In the genomic region with DNA sequence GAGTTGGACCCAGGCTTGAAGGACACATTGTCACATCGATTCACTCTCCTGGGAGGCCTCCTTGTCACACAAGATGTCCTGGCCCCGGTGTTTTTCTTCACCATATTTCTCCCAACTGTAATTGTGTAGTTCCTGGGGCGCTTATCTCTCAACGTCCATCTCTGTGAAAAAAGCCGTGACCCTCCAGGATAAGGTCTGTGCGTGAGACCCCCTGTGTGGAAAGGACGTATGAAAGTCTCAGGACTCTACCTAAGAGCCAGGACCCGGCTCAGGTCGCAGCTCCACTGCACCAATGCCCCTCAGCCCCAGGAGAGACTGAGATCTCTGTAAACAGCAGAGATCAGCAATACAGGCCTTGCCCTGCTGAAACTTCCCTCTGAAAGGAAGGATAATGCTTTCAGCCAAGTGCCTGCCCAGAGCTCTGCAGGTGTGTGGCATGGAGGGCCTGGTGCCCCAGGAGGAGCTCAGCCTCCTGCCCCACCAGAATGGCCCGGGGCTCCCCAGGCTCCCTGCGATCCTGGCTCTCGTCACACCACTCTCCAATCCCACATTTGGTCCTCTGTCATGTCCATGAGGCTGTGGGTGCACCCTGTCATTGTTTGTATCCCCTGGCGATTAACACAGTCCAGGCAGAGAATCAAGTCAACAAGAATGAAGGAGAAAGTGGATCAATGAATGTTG, we compare ENCODE assay signal across 1 cellular context.
TF ChIP-seq lines count a peak whose summit lies in the region.

No MANE protein-coding gene starts in this region.

TF ChIP-seq in HepG2, 621 proteins besides CTCF, POLR2A, EP300 and RAD21:
- TF ChIP-seq, protein P1, sequence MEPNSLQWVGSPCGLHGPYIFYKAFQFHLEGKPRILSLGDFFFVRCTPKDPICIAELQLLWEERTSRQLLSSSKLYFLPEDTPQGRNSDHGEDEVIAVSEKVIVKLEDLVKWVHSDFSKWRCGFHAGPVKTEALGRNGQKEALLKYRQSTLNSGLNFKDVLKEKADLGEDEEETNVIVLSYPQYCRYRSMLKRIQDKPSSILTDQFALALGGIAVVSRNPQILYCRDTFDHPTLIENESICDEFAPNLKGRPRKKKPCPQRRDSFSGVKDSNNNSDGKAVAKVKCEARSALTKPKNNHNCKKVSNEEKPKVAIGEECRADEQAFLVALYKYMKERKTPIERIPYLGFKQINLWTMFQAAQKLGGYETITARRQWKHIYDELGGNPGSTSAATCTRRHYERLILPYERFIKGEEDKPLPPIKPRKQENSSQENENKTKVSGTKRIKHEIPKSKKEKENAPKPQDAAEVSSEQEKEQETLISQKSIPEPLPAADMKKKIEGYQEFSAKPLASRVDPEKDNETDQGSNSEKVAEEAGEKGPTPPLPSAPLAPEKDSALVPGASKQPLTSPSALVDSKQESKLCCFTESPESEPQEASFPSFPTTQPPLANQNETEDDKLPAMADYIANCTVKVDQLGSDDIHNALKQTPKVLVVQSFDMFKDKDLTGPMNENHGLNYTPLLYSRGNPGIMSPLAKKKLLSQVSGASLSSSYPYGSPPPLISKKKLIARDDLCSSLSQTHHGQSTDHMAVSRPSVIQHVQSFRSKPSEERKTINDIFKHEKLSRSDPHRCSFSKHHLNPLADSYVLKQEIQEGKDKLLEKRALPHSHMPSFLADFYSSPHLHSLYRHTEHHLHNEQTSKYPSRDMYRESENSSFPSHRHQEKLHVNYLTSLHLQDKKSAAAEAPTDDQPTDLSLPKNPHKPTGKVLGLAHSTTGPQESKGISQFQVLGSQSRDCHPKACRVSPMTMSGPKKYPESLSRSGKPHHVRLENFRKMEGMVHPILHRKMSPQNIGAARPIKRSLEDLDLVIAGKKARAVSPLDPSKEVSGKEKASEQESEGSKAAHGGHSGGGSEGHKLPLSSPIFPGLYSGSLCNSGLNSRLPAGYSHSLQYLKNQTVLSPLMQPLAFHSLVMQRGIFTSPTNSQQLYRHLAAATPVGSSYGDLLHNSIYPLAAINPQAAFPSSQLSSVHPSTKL (CRISPR knock-in tag; IDR thresholded peaks at IDR 0.05), result no peak
- no peak for TF ChIP-seq STAG1 (CRISPR knock-in tag; IDR thresholded peaks at IDR 0.05)
